ENCODE assay signal across 15 cellular contexts in the genomic region with DNA sequence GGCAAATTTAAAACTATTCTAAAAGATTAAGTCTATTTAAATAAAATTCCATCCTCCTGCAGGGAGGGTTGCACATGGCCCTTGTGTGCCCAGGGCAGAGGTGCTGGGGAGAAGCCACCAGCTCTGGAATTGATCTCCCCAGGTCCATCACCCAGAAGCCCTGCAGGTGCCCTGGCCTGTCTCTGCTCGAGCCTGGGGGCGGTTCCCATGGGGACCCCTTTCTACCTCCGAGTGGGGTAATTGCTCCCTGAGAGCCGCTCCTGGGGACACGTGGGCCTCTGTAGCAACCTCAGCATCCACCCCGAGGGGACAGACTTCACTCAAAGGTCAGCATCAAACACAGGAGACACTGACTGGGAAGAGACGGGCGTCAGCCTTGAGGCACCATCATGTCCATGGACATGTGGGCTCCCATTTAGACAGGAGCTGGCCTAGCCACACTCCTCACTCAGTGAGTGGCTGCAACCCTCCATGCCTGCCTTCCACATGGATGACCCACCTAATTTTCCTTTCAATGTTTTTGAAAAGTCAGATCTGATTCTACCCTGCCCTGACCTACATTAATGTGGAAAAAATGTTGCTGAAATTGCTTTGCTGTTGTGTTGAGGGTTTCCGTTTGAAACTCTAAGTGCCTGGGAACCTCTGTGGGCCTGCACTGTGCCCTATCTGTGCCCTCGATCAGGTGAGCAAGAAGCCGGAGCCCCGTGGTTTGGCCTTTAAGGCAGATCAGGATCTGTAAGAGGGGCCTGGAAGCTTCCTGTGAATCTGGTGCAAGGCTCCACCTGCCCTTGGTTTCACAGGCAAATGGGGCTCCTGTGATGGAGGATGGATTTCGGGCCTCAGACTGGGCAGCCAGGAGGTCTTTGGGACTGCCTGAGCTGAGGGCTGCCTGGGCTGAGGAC. TPM values are rescaled to one million over a fixed set of nuclear protein-coding genes. Genes with fewer than 3 reads are reported as not detected.
DNase-seq lines count a peak whose midpoint lies in the region; ATAC-seq lines count a peak whose summit lies in the region.
"Had no signal": no experiment of that assay in that cellular context is flagged by ENCODE, and none has a peak within 500 bp of the region (broad histone marks: within the 10 kb centered on the region; RNA-seq: fewer than 3 reads in every experiment).

No MANE protein-coding gene starts in this region.

- H3K36me3 Mint-ChIP-seq in activated naive CD4-positive, alpha-beta T cell treated with anti-CD3 and anti-CD28 coated beads, Interleukin-2, amount 50 U/mL, for 72 hours: no peaks in the 10 kb centered on the region
- H3K36me3 Mint-ChIP-seq in T-helper 2 cell treated with Interferon-gamma antibody and Interleukin-4, amounts not matched to agents 5 μg/mL and 100 μg/mL, for 36 hours (ENCODE audit: low read depth): no peaks in the 10 kb centered on the region
- H3K36me3 Mint-ChIP-seq in activated naive CD8-positive, alpha-beta T cell treated with anti-CD3 and anti-CD28 coated beads, Interleukin-2, amount 50 U/mL, for 24 hours (ENCODE audit: low read depth): no peaks in the 10 kb centered on the region

- H3K4me1 Mint-ChIP-seq in T-helper 2 cell treated with Interferon-gamma antibody and Interleukin-4, amounts not matched to agents 5 μg/mL and 100 μg/mL, for 36 hours (ENCODE audit: low read depth): peaks cover 29% of the 10 kb centered on the region
- H3K4me1 Mint-ChIP-seq in activated naive CD8-positive, alpha-beta T cell treated with anti-CD3 and anti-CD28 coated beads, Interleukin-2, amount 50 U/mL, for 24 hours: peaks cover 24% of the 10 kb centered on the region

- peak overlapping the region; percentile 14 to 67 for H3K27ac Mint-ChIP-seq in activated naive CD4-positive, alpha-beta T cell treated with anti-CD3 and anti-CD28 coated beads, Interleukin-2, amount 50 U/mL, for 72 hours
- peak overlapping the region; percentile 54 for H3K27ac Mint-ChIP-seq in T-helper 2 cell treated with Interferon-gamma antibody and Interleukin-4, amounts not matched to agents 5 μg/mL and 100 μg/mL, for 36 hours
- peak overlapping the region; percentile 19 for H3K27ac Mint-ChIP-seq in activated naive CD8-positive, alpha-beta T cell treated with anti-CD3 and anti-CD28 coated beads, Interleukin-2, amount 50 U/mL, for 24 hours

- peak in 1 of 2 donors; percentile 56 for DNase-seq in activated naive CD4-positive, alpha-beta T cell treated with anti-CD3 and anti-CD28 coated beads, Interleukin-2, amount 50 U/mL, for 72 hours (ENCODE audit: low spot score in 2 of 2)
- no peak for DNase-seq in activated naive CD4-positive, alpha-beta T cell treated with anti-CD3 and anti-CD28 coated beads, Interleukin-2, amount 50 U/mL, for 16 hours
- peak; percentile 68 for DNase-seq in T-helper 2 cell treated with Interferon-gamma antibody and Interleukin-4, amounts not matched to agents 5 μg/mL and 100 μg/mL, for 36 hours (ENCODE audit: low spot score)
- peak; percentile 34 for DNase-seq in activated naive CD8-positive, alpha-beta T cell treated with anti-CD3 and anti-CD28 coated beads, Interleukin-2, amount 50 U/mL, for 24 hours
- peak; percentile 43 for DNase-seq in stimulated activated naive CD8-positive, alpha-beta T cell treated with anti-CD3 and anti-CD28 coated beads, Interleukin-15, Interleukin-2, amounts not matched to agents 100 U/mL and 50 U/mL, for 24 hours
- DNase-seq in KBM-7 (no peak), NCI-H146 (lab: John Stamatoyannopoulos, UW) (no peak)
- DNase-seq in effector CD4-positive, alpha-beta T cell: no peak
- DNase-seq: DMS79, gastrocnemius medialis, MM.1S, NCI-H2081, nucleus accumbens had no signal

- H3K27me3 Mint-ChIP-seq in T-helper 2 cell treated with Interferon-gamma antibody and Interleukin-4, amounts not matched to agents 5 μg/mL and 100 μg/mL, for 36 hours (ENCODE audit: low read depth): peaks cover 2% of the 10 kb centered on the region
- no peaks in the 10 kb centered on the region for H3K27me3 Mint-ChIP-seq in activated naive CD8-positive, alpha-beta T cell treated with anti-CD3 and anti-CD28 coated beads, Interleukin-2, amount 50 U/mL, for 24 hours

- peak overlapping the region; percentile 41 for H3K4me3 Mint-ChIP-seq in T-helper 2 cell treated with Interferon-gamma antibody and Interleukin-4, amounts not matched to agents 5 μg/mL and 100 μg/mL, for 36 hours
- peak overlapping the region; percentile 6 for H3K4me3 Mint-ChIP-seq in activated naive CD8-positive, alpha-beta T cell treated with anti-CD3 and anti-CD28 coated beads, Interleukin-2, amount 50 U/mL, for 24 hours

- ATAC-seq in activated naive CD4-positive, alpha-beta T cell treated with anti-CD3 and anti-CD28 coated beads, Interleukin-2, amount 50 U/mL, for 72 hours: peak in 1 of 2 donors; percentile 87
- peak; percentile 90 for ATAC-seq in activated naive CD8-positive, alpha-beta T cell treated with anti-CD3 and anti-CD28 coated beads, Interleukin-2, amount 50 U/mL, for 24 hours
- peak; percentile 89 for ATAC-seq in stimulated activated naive CD8-positive, alpha-beta T cell treated with anti-CD3 and anti-CD28 coated beads, Interleukin-15, Interleukin-2, amounts not matched to agents 100 U/mL and 50 U/mL, for 24 hours
- ATAC-seq: gastrocnemius medialis, Right ventricle myocardium inferior had no signal

- in situ Hi-C loops in KBM-7 (cut with MboI; ENCODE audit: low pct_unique_long_range_greater_than_20kb, low sequenced_read_pairs): no loop called here

- H3K9me3 Mint-ChIP-seq in activated naive CD4-positive, alpha-beta T cell treated with anti-CD3 and anti-CD28 coated beads, Interleukin-2, amount 50 U/mL, for 72 hours: no peaks in the 10 kb centered on the region
- no peaks in the 10 kb centered on the region for H3K9me3 Mint-ChIP-seq in T-helper 2 cell treated with Interferon-gamma antibody and Interleukin-4, amounts not matched to agents 5 μg/mL and 100 μg/mL, for 36 hours
- no peaks in the 10 kb centered on the region for H3K9me3 Mint-ChIP-seq in activated naive CD8-positive, alpha-beta T cell treated with anti-CD3 and anti-CD28 coated beads, Interleukin-2, amount 50 U/mL, for 24 hours

RNA-seq across cellular contexts. Expression of a gene that starts 21.3 kb away (rescaled TPM):
- total RNA-seq in activated naive CD4-positive, alpha-beta T cell treated with anti-CD3 and anti-CD28 coated beads, Interleukin-2, amount 50 U/mL, for 72 hours: 1 to 10 TPM; 2.1 to 3.8 TPM

RNA-seq across cellular contexts. Expression of a gene that starts 50.7 kb away (rescaled TPM):
- total RNA-seq in activated naive CD4-positive, alpha-beta T cell treated with anti-CD3 and anti-CD28 coated beads, Interleukin-2, amount 50 U/mL, for 72 hours: not detected
- total RNA-seq: gastrocnemius medialis, HT-29, Right ventricle myocardium inferior had no signal

RNA-seq across cellular contexts. Expression of a gene that starts 52.1 kb away (rescaled TPM):
- under 1 TPM; 0.32 to 0.99 TPM for total RNA-seq in activated naive CD4-positive, alpha-beta T cell treated with anti-CD3 and anti-CD28 coated beads, Interleukin-2, amount 50 U/mL, for 72 hours
- total RNA-seq: HT-29 had no signal

Comparison
In these comparisons a context has a peak if more than half of its experiments do, and no peak if none do; other contexts are left out.
1. DNase-seq: peak in T-helper 2 cell treated with Interferon-gamma antibody and Interleukin-4, amounts not matched to agents 5 μg/mL and 100 μg/mL, for 36 hours (single experiment), activated naive CD8-positive, alpha-beta T cell treated with anti-CD3 and anti-CD28 coated beads, Interleukin-2, amount 50 U/mL, for 24 hours (single experiment) and stimulated activated naive CD8-positive, alpha-beta T cell treated with anti-CD3 and anti-CD28 coated beads, Interleukin-15, Interleukin-2, amounts not matched to agents 100 U/mL and 50 U/mL, for 24 hours (single experiment); none in activated naive CD4-positive, alpha-beta T cell treated with anti-CD3 and anti-CD28 coated beads, Interleukin-2, amount 50 U/mL, for 16 hours (single experiment), KBM-7 (single experiment), NCI-H146 (single experiment) and effector CD4-positive, alpha-beta T cell (single experiment).
2. Peak in every context shown above with its lines, with median percentiles within 50 percentile points of each other: H3K27ac Mint-ChIP-seq.